In genomic region chr2:46893231-46893943, GRCh38 we compare ENCODE assay signal across 27 cellular contexts. TPM values are rescaled to one million over a fixed set of nuclear protein-coding genes. Genes with fewer than 3 reads are reported as not detected.
DNase-seq lines count a peak whose midpoint lies in the region; ATAC-seq, FAIRE-seq and TF ChIP-seq lines count a peak whose summit lies in the region.
"Had no signal": no experiment of that assay in that cellular context is flagged by ENCODE, and none has a peak within 500 bp of the region (broad histone marks: within the 10 kb centered on the region; RNA-seq: fewer than 3 reads in every experiment).

No MANE protein-coding gene starts in this region.

- peaks cover 6% of the 10 kb centered on the region; the same call in 1 of the 2 replicates for H3K36me3 Mint-ChIP-seq in HFFc6 (ENCODE audit: low read depth)
- H3K36me3 Mint-ChIP-seq: activated naive CD4-positive, alpha-beta T cell treated with anti-CD3 and anti-CD28 coated beads, Interleukin-2, amount 10 ng/mL, durations not matched to agents 7 days and 5 days had no signal

- H2AFZ ChIP-seq in K562 (ENCODE audit: low read depth, low read length): peak overlapping the region; percentile 68

- DNase-seq in EH (ENCODE audit: low read depth) (peak; percentile 65), HFFc6 (no peak), K562 (ENCODE audit: extremely low read depth in 1 of 4, low spot score in 3 of 4) (peak in 2 of 4 experiments; percentile 50 to 55)
- DNase-seq in stimulated activated CD4-positive, alpha-beta T cell treated with anti-CD3 and anti-CD28 coated beads, Interleukin-12 subunit alpha, Interleukin-12 subunit beta, amount 100 ng/mL, for 4 hours: no peak
- DNase-seq: activated CD4-positive, CD25-positive, alpha-beta regulatory T cell treated with anti-CD3 and anti-CD28 coated beads, Interleukin-2, amount 50 U/mL, for 72 hours; activated naive CD4-positive, alpha-beta T cell treated with anti-CD3 and anti-CD28 coated beads, Interleukin-2, amount 10 ng/mL, durations not matched to agents 7 days and 5 days; activated T-cell treated with anti-CD3 and anti-CD28 coated beads, Interleukin-2, amount 50 U/mL, for 72 hours; amygdala; caudate nucleus; hypothalamus; KG1; NCI-H1694; NCI-H82; stimulated activated CD4-positive, alpha-beta T cell treated with anti-CD3 and anti-CD28 coated beads, Interleukin-4, amount 100 ng/mL, for 1 hour; stimulated activated naive CD8-positive, alpha-beta T cell treated with anti-CD3 and anti-CD28 coated beads, Interleukin-15, Interleukin-2, amounts not matched to agents 100 U/mL and 50 U/mL, for 24 hours; SW 1271; thyroid gland had no signal

- H3K9me3 ChIP-seq in K562 (replicated peaks; ENCODE audit: control insufficient read depth, insufficient read depth, low read depth, low read length): no peaks in the 10 kb centered on the region
- H3K9me3 ChIP-seq: gastroesophageal sphincter, thyroid gland had no signal

- FAIRE-seq in K562 (lab: Jason Lieb, UNC) (peak; percentile 74), islet of Langerhans (lab: Jason Lieb, UNC) (peak; percentile 79)
- FAIRE-seq: H1, keratinocyte had no signal

- intact Hi-C loops in K562 (cut with micrococcal nuclease): no loop called here

- no peak for TF ChIP-seq EP300 in K562 (IDR thresholded peaks at IDR 0.05; ENCODE audit: low read length)

- 37% methylated on average over 3 of the region's 3 CpGs for WGBS in K562 (ENCODE audit: insufficient coverage, low coverage, missing lambda C conversion rate)

- no peaks in the 10 kb centered on the region for H3K79me2 ChIP-seq in K562 (ENCODE audit: control insufficient read depth, insufficient read depth, low read length)

- no peak overlapping the region for H3K4me3 Mint-ChIP-seq in HFFc6
- H3K4me3 Mint-ChIP-seq: activated naive CD4-positive, alpha-beta T cell treated with anti-CD3 and anti-CD28 coated beads, Interleukin-2, amount 10 ng/mL, durations not matched to agents 7 days and 5 days; activated T-cell treated with anti-CD3 and anti-CD28 coated beads, Interleukin-2, amount 50 U/mL, for 72 hours had no signal

- H3K9me1 ChIP-seq in K562 (ENCODE audit: control insufficient read depth, insufficient read depth, low read length): no peaks in the 10 kb centered on the region

- H3K4me1 Mint-ChIP-seq in HFFc6 (ENCODE audit: low read depth): peaks cover 29% of the 10 kb centered on the region
- H3K4me1 Mint-ChIP-seq: activated naive CD4-positive, alpha-beta T cell treated with anti-CD3 and anti-CD28 coated beads, Interleukin-2, amount 10 ng/mL, durations not matched to agents 7 days and 5 days had no signal

- TF ChIP-seq CTCF in HFFc6 (IDR thresholded peaks at IDR 0.05): no peak
- TF ChIP-seq CTCF in K562 (IDR thresholded peaks at IDR 0.05 in 2 of 3, conservative IDR thresholded peaks at IDR 0.05 in 1 of 3; ENCODE audit: insufficient read depth in 2 of 3, low read depth in 1 of 3, low read length in 3 of 3): no peak

- no peaks in the 10 kb centered on the region for H3K27me3 Mint-ChIP-seq in HFFc6 (ENCODE audit: insufficient read depth)

- no peak overlapping the region for H3K9ac ChIP-seq in K562 (ENCODE audit: insufficient read depth in 1 of 2, low read depth in 2 of 2, low read length in 2 of 2)

- H3K27ac Mint-ChIP-seq in HFFc6: peak overlapping the region; percentile 10; the same call in 1 of the 2 replicates
- H3K27ac Mint-ChIP-seq: activated naive CD4-positive, alpha-beta T cell treated with anti-CD3 and anti-CD28 coated beads, Interleukin-2, amount 10 ng/mL, durations not matched to agents 7 days and 5 days; activated T-cell treated with anti-CD3 and anti-CD28 coated beads, Interleukin-2, amount 50 U/mL, for 72 hours had no signal

- no peak overlapping the region for H3K4me3 ChIP-seq in K562
- H3K4me3 ChIP-seq: gastroesophageal sphincter, lung, thyroid gland had no signal

- H3K27ac ChIP-seq in K562 (ENCODE audit: extremely low read depth, low read depth, low read length): no peak overlapping the region
- H3K27ac ChIP-seq: epithelial cell of prostate, gastroesophageal sphincter, thyroid gland had no signal

- no peaks in the 10 kb centered on the region for H4K20me1 ChIP-seq in K562 (replicated peaks; ENCODE audit: control insufficient read depth, insufficient read depth, low read length)

- no peak for TF ChIP-seq POLR2A in K562 (conservative IDR thresholded peaks at IDR 0.05)

- H3K4me2 ChIP-seq in K562 (ENCODE audit: insufficient read depth, low read length): no peak overlapping the region

- no peaks in the 10 kb centered on the region for H3K36me3 ChIP-seq in K562 (ENCODE audit: control insufficient read depth, insufficient read depth, low read length)
- H3K36me3 ChIP-seq: gastroesophageal sphincter, thyroid gland had no signal

- H3K4me1 ChIP-seq in K562 (replicated peaks in 1 of 2; ENCODE audit: control insufficient read depth in 2 of 2, insufficient read depth in 2 of 2, low read length in 2 of 2): no peaks in the 10 kb centered on the region
- H3K4me1 ChIP-seq: thyroid gland had no signal

- no peaks in the 10 kb centered on the region for H3K27me3 ChIP-seq in K562 (ENCODE audit: control insufficient read depth in 2 of 2, insufficient read depth in 2 of 2, low read length in 2 of 2)
- H3K27me3 ChIP-seq: gastroesophageal sphincter, thyroid gland had no signal

- BruUV-seq in K562 (replicated peaks; lab: Mats Ljungman, UMichigan): no TSS peak

- CTCF ChIA-PET in K562 (lab: Yijun Ruan, JAX; ENCODE audit: low intra/inter-chr PET ratio): no interaction called here

- ATAC-seq in K562 (no peak), HG03378 (IDR thresholded peaks at IDR 0.05; ENCODE audit: unreplicated experiment) (no peak), GM18907 (IDR thresholded peaks at IDR 0.05; ENCODE audit: unreplicated experiment) (no peak), HG02840 (IDR thresholded peaks at IDR 0.05; ENCODE audit: low FRiP score, unreplicated experiment) (no peak)
- ATAC-seq: gastroesophageal sphincter; Right ventricle myocardium inferior; stimulated activated naive CD8-positive, alpha-beta T cell treated with anti-CD3 and anti-CD28 coated beads, Interleukin-15, Interleukin-2, amounts not matched to agents 100 U/mL and 50 U/mL, for 24 hours had no signal

- POLR2A ChIA-PET in K562 (lab: Yijun Ruan, JAX): no interaction called here

- TF ChIP-seq RAD21 in K562 (CRISPR knock-in tag; conservative IDR thresholded peaks at IDR 0.05 in 1 of 2, IDR thresholded peaks at IDR 0.05 in 1 of 2): no peak

- H3K9me3 Mint-ChIP-seq in HFFc6: no peaks in the 10 kb centered on the region
- H3K9me3 Mint-ChIP-seq: activated naive CD4-positive, alpha-beta T cell treated with anti-CD3 and anti-CD28 coated beads, Interleukin-2, amount 10 ng/mL, durations not matched to agents 7 days and 5 days; activated T-cell treated with anti-CD3 and anti-CD28 coated beads, Interleukin-2, amount 50 U/mL, for 72 hours had no signal

- in situ Hi-C loops in K562 (cut with MboI): loop anchor here (10.0 kb wide), 1 partner anchor 899 kb away; no protein-coding TSS in a partner anchor

TF ChIP-seq in K562, 482 proteins besides CTCF, POLR2A, EP300 and RAD21 (continues in another document):
- TF ChIP-seq NELFE (IDR thresholded peaks at IDR 0.05; ENCODE audit: insufficient read depth, insufficient read length) (no peak), EGR1 (conservative IDR thresholded peaks at IDR 0.05) (0 out of 2 replicates have a peak, but pooled peaks have one; percentile 8), HIVEP1 (CRISPR knock-in tag; IDR thresholded peaks at IDR 0.05) (no peak), CBFB (CRISPR knock-in tag; IDR thresholded peaks at IDR 0.05) (no peak), ZBTB7A (IDR thresholded peaks at IDR 0.05; ENCODE audit: borderline replicate concordance, control insufficient read depth, low read depth, low read length) (no peak)

RNA-seq across cellular contexts. Expression of gene MCFD2, which starts 22.2 kb away (rescaled TPM):
- total RNA-seq in HFFc6 (2021; fragmentation: NEBNext Ultra II Directional; extraction: Animal tissue kit (Norgen Biotek cat#: 25700)): 100 to 1,000 TPM; 379 to 441 (median 410) TPM
- total RNA-seq in K562 (2011; cell fraction: chromatin; rRNA removed; ENCODE audit: low replicate concordance): 97.6 and 157 TPM in 2 replicates
- total RNA-seq in K562 (2011; cell fraction: nucleolus; rRNA removed): 127 and 128 TPM in 2 replicates
- total RNA-seq in K562 (2011; cell fraction: nucleoplasm; rRNA removed): 152 and 201 TPM in 2 replicates
- total RNA-seq in K562 (2014; rRNA removed) (78.6 and 82.9 TPM in 2 replicates), K562 (2014; rRNA removed; fragmentation: Illumina TruSeq; extraction: Trizol) (99.4 and 117 TPM in 2 replicates), K562 (2015; rRNA removed; fragmentation: Illumina TruSeq; extraction: Trizol) (95.8 and 100 TPM in 2 replicates), K562 (2021) (115 and 125 TPM in 2 replicates)
- polyA plus RNA-seq in K562 (2011; rRNA removed) (165 and 201 TPM in 2 replicates), K562 (2014; fragmentation: Illumina TruSeq; extraction: Trizol) (110 and 123 TPM in 2 replicates), K562 (2014; fragmentation: Nextera tagmentation; extraction: Ambion mirVana) (100 to 1,000 TPM; 217 to 237 TPM), K562 (2014; rRNA removed) (94.0 and 99.3 TPM in 2 replicates)
- 73.3 and 94.0 TPM in 2 replicates for polyA plus RNA-seq in K562 (2011; cell fraction: cytosol; rRNA removed)
- polyA plus RNA-seq in K562 (2011; cell fraction: nucleus; rRNA removed): 44.7 and 52.8 TPM in 2 replicates
- polyA plus RNA-seq in K562 (2012): 122 and 156 TPM in 2 replicates
- 227 and 238 TPM in 2 replicates for polyA minus RNA-seq in K562 (2011; rRNA and poly(A)+ RNA removed)
- polyA minus RNA-seq in K562 (2011; cell fraction: cytosol; rRNA and poly(A)+ RNA removed): 45.9 and 53.0 TPM in 2 replicates
- polyA minus RNA-seq in K562 (2011; cell fraction: nucleus; rRNA and poly(A)+ RNA removed): 34.2 and 54.3 TPM in 2 replicates

RNA-seq across cellular contexts. Expression of gene TTC7A, which starts 47.6 kb away (rescaled TPM):
- total RNA-seq in HFFc6 (2021; fragmentation: NEBNext Ultra II Directional; extraction: Animal tissue kit (Norgen Biotek cat#: 25700)): 10 to 100 TPM; 17.6 to 27.7 (median 23.2) TPM
- total RNA-seq in K562 (2011; cell fraction: chromatin; rRNA removed; ENCODE audit: low replicate concordance): 30.2 and 61.4 TPM in 2 replicates
- 25.0 and 33.5 TPM in 2 replicates for total RNA-seq in K562 (2011; cell fraction: nucleolus; rRNA removed)
- 22.7 and 28.2 TPM in 2 replicates for total RNA-seq in K562 (2011; cell fraction: nucleoplasm; rRNA removed)
- total RNA-seq in K562 (2014; rRNA removed) (9.3 and 10.9 TPM in 2 replicates), K562 (2014; rRNA removed; fragmentation: Illumina TruSeq; extraction: Trizol) (4.2 and 4.8 TPM in 2 replicates), K562 (2015; rRNA removed; fragmentation: Illumina TruSeq; extraction: Trizol) (5.8 and 5.9 TPM in 2 replicates), K562 (2021) (14.5 and 15.0 TPM in 2 replicates)
- polyA plus RNA-seq in K562 (2011; rRNA removed) (7.1 and 9.3 TPM in 2 replicates), K562 (2014; fragmentation: Illumina TruSeq; extraction: Trizol) (7.7 and 8.8 TPM in 2 replicates), K562 (2014; fragmentation: Nextera tagmentation; extraction: Ambion mirVana) (under 1 TPM; 0.68 to 0.70 TPM), K562 (2014; rRNA removed) (6.8 and 7.7 TPM in 2 replicates)
- 5.9 and 9.1 TPM in 2 replicates for polyA plus RNA-seq in K562 (2011; cell fraction: cytosol; rRNA removed)
- polyA plus RNA-seq in K562 (2011; cell fraction: nucleus; rRNA removed): 26.0 and 36.1 TPM in 2 replicates
- 10.1 and 12.3 TPM in 2 replicates for polyA plus RNA-seq in K562 (2012)
- polyA minus RNA-seq in K562 (2011; rRNA and poly(A)+ RNA removed): 7.8 and 7.9 TPM in 2 replicates
- polyA minus RNA-seq in K562 (2011; cell fraction: cytosol; rRNA and poly(A)+ RNA removed): 5.4 and 8.4 TPM in 2 replicates
- polyA minus RNA-seq in K562 (2011; cell fraction: nucleus; rRNA and poly(A)+ RNA removed): 16.6 and 18.9 TPM in 2 replicates
